Comparison of ENCODE assay signal across 13 cellular contexts in genomic region chr11:110131386-110132123, GRCh38. TPM values are rescaled to one million over a fixed set of nuclear protein-coding genes. Genes with fewer than 3 reads are reported as not detected.
DNase-seq lines count a peak whose midpoint lies in the region; ATAC-seq lines count a peak whose summit lies in the region.
"Had no signal": no experiment of that assay in that cellular context is flagged by ENCODE, and none has a peak within 500 bp of the region (broad histone marks: within the 10 kb centered on the region; RNA-seq: fewer than 3 reads in every experiment).

No MANE protein-coding gene starts in this region.

- H3K4me1 ChIP-seq in ectodermal cell (ENCODE audit: control insufficient read depth, insufficient read depth, low read length): peaks cover 40% of the 10 kb centered on the region

- H3K27ac Mint-ChIP-seq in stimulated activated effector memory CD8-positive, alpha-beta T cell treated with anti-CD3 and anti-CD28 coated beads, Interleukin-12 subunit alpha, Interleukin-12 subunit beta, amount 100 ng/mL, for 72 hours: no peak overlapping the region
- H3K27ac Mint-ChIP-seq: naive B cell had no signal

- H3K4me3 Mint-ChIP-seq in stimulated activated effector memory CD8-positive, alpha-beta T cell treated with anti-CD3 and anti-CD28 coated beads, Interleukin-12 subunit alpha, Interleukin-12 subunit beta, amount 100 ng/mL, for 72 hours: no peak overlapping the region
- H3K4me3 Mint-ChIP-seq: naive B cell had no signal

- H3K9me3 Mint-ChIP-seq in stimulated activated effector memory CD8-positive, alpha-beta T cell treated with anti-CD3 and anti-CD28 coated beads, Interleukin-12 subunit alpha, Interleukin-12 subunit beta, amount 100 ng/mL, for 72 hours: no peaks in the 10 kb centered on the region
- H3K9me3 Mint-ChIP-seq: naive B cell had no signal

- DNase-seq in NCI-H2081 (lab: John Stamatoyannopoulos, UW): peak; percentile 70 to 82
- no peak for DNase-seq in NCI-H2081 treated with DMSO at 0.1 percent for 48 hours (lab: John Stamatoyannopoulos, UW)
- DNase-seq in NCI-H446 treated with DMSO at 0.1 percent for 48 hours (lab: John Stamatoyannopoulos, UW): peak; percentile 63
- peak; percentile 58 for DNase-seq in retina
- no peak for DNase-seq in D341Med (ENCODE audit: low spot score)
- no peak for DNase-seq in anterior cingulate cortex (lab: John Stamatoyannopoulos, UW)
- DNase-seq in stimulated activated effector memory CD8-positive, alpha-beta T cell treated with anti-CD3 and anti-CD28 coated beads, Interleukin-12 subunit alpha, Interleukin-12 subunit beta, amount 100 ng/mL, for 72 hours (ENCODE audit: low spot score in 2 of 2): no peak
- DNase-seq: Calu3, foreskin melanocyte, Karpas-422, naive B cell had no signal

- H3K36me3 Mint-ChIP-seq in stimulated activated effector memory CD8-positive, alpha-beta T cell treated with anti-CD3 and anti-CD28 coated beads, Interleukin-12 subunit alpha, Interleukin-12 subunit beta, amount 100 ng/mL, for 72 hours: no peaks in the 10 kb centered on the region
- H3K36me3 Mint-ChIP-seq: naive B cell had no signal

- ATAC-seq in stimulated activated effector memory CD8-positive, alpha-beta T cell treated with anti-CD3 and anti-CD28 coated beads, Interleukin-12 subunit alpha, Interleukin-12 subunit beta, amount 100 ng/mL, for 72 hours: no peak
- ATAC-seq: activated CD4-positive, CD25-positive, alpha-beta regulatory T cell treated with anti-CD3 and anti-CD28 coated beads, Interleukin-2, amount 50 U/mL, for 24 hours had no signal

- peak overlapping the region; percentile 40 for H3K4me3 ChIP-seq in ectodermal cell (ENCODE audit: insufficient read depth, low read depth, low read length)

- H3K4me1 Mint-ChIP-seq in stimulated activated effector memory CD8-positive, alpha-beta T cell treated with anti-CD3 and anti-CD28 coated beads, Interleukin-12 subunit alpha, Interleukin-12 subunit beta, amount 100 ng/mL, for 72 hours: no peaks in the 10 kb centered on the region
- H3K4me1 Mint-ChIP-seq: naive B cell had no signal

- H3K36me3 ChIP-seq in ectodermal cell (ENCODE audit: control insufficient read depth, insufficient read depth, low read length): no peaks in the 10 kb centered on the region

- WGBS in ectodermal cell, 2 experiments: 61 to 64% methylated on average over 6 of the region's 6 CpGs

- H3K9me3 ChIP-seq in ectodermal cell (ENCODE audit: control insufficient read depth, low read length): no peaks in the 10 kb centered on the region

- peak overlapping the region; percentile 83 for H3K27ac ChIP-seq in ectodermal cell (ENCODE audit: insufficient read depth, low read depth, low read length, poor library complexity, severe bottlenecking)

- H3K27me3 ChIP-seq in ectodermal cell (ENCODE audit: control insufficient read depth, insufficient read depth, low read length, poor library complexity, severe bottlenecking): peaks cover 18% of the 10 kb centered on the region

RNA-seq across cellular contexts. Expression of gene ZC3H12C, which starts 38.4 kb away (rescaled TPM):
- 11.8 TPM for polyA plus RNA-seq in ectodermal cell (2013, experiment 1 of 4)
- 18.1 TPM for polyA plus RNA-seq in ectodermal cell (2013, experiment 2 of 4)
- polyA plus RNA-seq in ectodermal cell (2013, experiment 3 of 4): 12.3 TPM
- 15.4 TPM for polyA plus RNA-seq in ectodermal cell (2013, experiment 4 of 4)

Comparison
In these comparisons a context has a peak if more than half of its experiments do, and no peak if none do; other contexts are left out.
1. DNase-seq: peak in NCI-H2081 (2 of 2), NCI-H446 treated with DMSO at 0.1 percent for 48 hours (single experiment) and retina (single experiment); none in NCI-H2081 treated with DMSO at 0.1 percent for 48 hours (single experiment), D341Med (single experiment), anterior cingulate cortex (0 of 58) and stimulated activated effector memory CD8-positive, alpha-beta T cell treated with anti-CD3 and anti-CD28 coated beads, Interleukin-12 subunit alpha, Interleukin-12 subunit beta, amount 100 ng/mL, for 72 hours (0 of 2).